ENCODE assay signal across 24 cellular contexts in genomic region chr4:74197123-74197522, GRCh38. TPM values are rescaled to one million over a fixed set of nuclear protein-coding genes. Genes with fewer than 3 reads are reported as not detected.
DNase-seq lines count a peak whose midpoint lies in the region; ATAC-seq and TF ChIP-seq lines count a peak whose summit lies in the region.
"Had no signal": no experiment of that assay in that cellular context is flagged by ENCODE, and none has a peak within 500 bp of the region (broad histone marks: within the 10 kb centered on the region; RNA-seq: fewer than 3 reads in every experiment).

No MANE protein-coding gene starts in this region.

- H3K36me3 Mint-ChIP-seq in stimulated activated effector memory CD8-positive, alpha-beta T cell treated with anti-CD3 and anti-CD28 coated beads, Interleukin-12 subunit alpha, Interleukin-12 subunit beta, amount 100 ng/mL, for 72 hours = no peaks in the 10 kb centered on the region
- H3K36me3 Mint-ChIP-seq in Caco-2 (ENCODE audit: insufficient read depth, unreplicated experiment) = peaks cover 2% of the 10 kb centered on the region

- POLR2A ChIA-PET in Caco-2 (lab: Charles Lee) = interaction anchor here (0.6 kb wide), 1 partner anchor 23 kb away, joined by 8 read pairs; no protein-coding TSS in a partner anchor

- peak; percentile 88 for ATAC-seq in GM18868 (IDR thresholded peaks at IDR 0.05; ENCODE audit: unreplicated experiment)
- ATAC-seq in GM21528 (IDR thresholded peaks at IDR 0.05; ENCODE audit: low FRiP score, unreplicated experiment) = peak; percentile 63
- ATAC-seq in HG03378 (IDR thresholded peaks at IDR 0.05; ENCODE audit: unreplicated experiment) = peak; percentile 58
- ATAC-seq in stimulated activated effector memory CD8-positive, alpha-beta T cell treated with anti-CD3 and anti-CD28 coated beads, Interleukin-12 subunit alpha, Interleukin-12 subunit beta, amount 100 ng/mL, for 72 hours = no peak
- ATAC-seq: activated CD4-positive, CD25-positive, alpha-beta regulatory T cell treated with anti-CD3 and anti-CD28 coated beads, Interleukin-2, amount 50 U/mL, for 24 hours; activated T-cell treated with anti-CD3 and anti-CD28 coated beads, Interleukin-2, amount 50 U/mL, for 72 hours; esophagus mucosa had no signal

- H3K27me3 Mint-ChIP-seq in Caco-2 (ENCODE audit: insufficient read depth, unreplicated experiment) = no peaks in the 10 kb centered on the region
- H3K27me3 Mint-ChIP-seq: activated naive CD4-positive, alpha-beta T cell treated with anti-CD3 and anti-CD28 coated beads, Interleukin-2, amount 50 U/mL, for 24 hours; CD4-positive, alpha-beta T cell; stimulated activated naive CD8-positive, alpha-beta T cell treated with anti-CD3 and anti-CD28 coated beads, Interleukin-15, Interleukin-2, amounts not matched to agents 100 ng/mL and 50 ng/mL, for 24 hours had no signal

- no peak overlapping the region for H3K27ac ChIP-seq in ascending aorta
- H3K27ac ChIP-seq: GM23248, HL-60, neural progenitor cell, prostate gland, tibial artery had no signal

- H3K27ac Mint-ChIP-seq in stimulated activated effector memory CD8-positive, alpha-beta T cell treated with anti-CD3 and anti-CD28 coated beads, Interleukin-12 subunit alpha, Interleukin-12 subunit beta, amount 100 ng/mL, for 72 hours = no peak overlapping the region
- no peak overlapping the region for H3K27ac Mint-ChIP-seq in Caco-2 (ENCODE audit: unreplicated experiment)
- H3K27ac Mint-ChIP-seq: activated naive CD4-positive, alpha-beta T cell treated with anti-CD3 and anti-CD28 coated beads, Interleukin-2, amount 50 U/mL, for 24 hours; activated T-cell treated with anti-CD3 and anti-CD28 coated beads, Interleukin-2, amount 50 U/mL, for 72 hours; CD4-positive, alpha-beta T cell; neural progenitor cell; stimulated activated naive CD8-positive, alpha-beta T cell treated with anti-CD3 and anti-CD28 coated beads, Interleukin-15, Interleukin-2, amounts not matched to agents 100 ng/mL and 50 ng/mL, for 24 hours had no signal

- H3K4me1 ChIP-seq in Caco-2 (peaks cover 16% of the 10 kb centered on the region), ascending aorta (no peaks in the 10 kb centered on the region)
- H3K4me1 ChIP-seq: neural progenitor cell, prostate gland, tibial artery had no signal

- no peak for TF ChIP-seq CTCF in Caco-2 (IDR thresholded peaks at IDR 0.05; ENCODE audit: insufficient read depth in 1 of 2, low read depth in 1 of 2, low read length in 1 of 2, severe bottlenecking in 1 of 2, unreplicated experiment in 1 of 2)
- no peak for TF ChIP-seq CTCF in ascending aorta (IDR thresholded peaks at IDR 0.05)

- H3K9me3 ChIP-seq in Caco-2 = peaks cover 6% of the 10 kb centered on the region; the same call in 1 of the 2 replicates
- no peaks in the 10 kb centered on the region for H3K9me3 ChIP-seq in ascending aorta
- H3K9me3 ChIP-seq: prostate gland, tibial artery had no signal

- H3K4me3 Mint-ChIP-seq in stimulated activated effector memory CD8-positive, alpha-beta T cell treated with anti-CD3 and anti-CD28 coated beads, Interleukin-12 subunit alpha, Interleukin-12 subunit beta, amount 100 ng/mL, for 72 hours = no peak overlapping the region
- H3K4me3 Mint-ChIP-seq in Caco-2 (ENCODE audit: unreplicated experiment) = no peak overlapping the region
- H3K4me3 Mint-ChIP-seq: activated naive CD4-positive, alpha-beta T cell treated with anti-CD3 and anti-CD28 coated beads, Interleukin-2, amount 50 U/mL, for 24 hours; activated T-cell treated with anti-CD3 and anti-CD28 coated beads, Interleukin-2, amount 50 U/mL, for 72 hours; CD4-positive, alpha-beta T cell; neural progenitor cell; stimulated activated naive CD8-positive, alpha-beta T cell treated with anti-CD3 and anti-CD28 coated beads, Interleukin-15, Interleukin-2, amounts not matched to agents 100 ng/mL and 50 ng/mL, for 24 hours had no signal

- H3K27me3 ChIP-seq in Caco-2 (replicated peaks; ENCODE audit: control insufficient read depth, insufficient read depth, low read length) = no peaks in the 10 kb centered on the region
- no peaks in the 10 kb centered on the region for H3K27me3 ChIP-seq in ascending aorta
- H3K27me3 ChIP-seq: neural progenitor cell, tibial artery had no signal

- H3K36me3 ChIP-seq in Caco-2 (ENCODE audit: control insufficient read depth, insufficient read depth, low read length) (no peaks in the 10 kb centered on the region), ascending aorta (no peaks in the 10 kb centered on the region)
- H3K36me3 ChIP-seq: neural progenitor cell, prostate gland had no signal

- no peak overlapping the region for H3K4me3 ChIP-seq in Caco-2 (ENCODE audit: low read depth, low read length)
- no peak overlapping the region for H3K4me3 ChIP-seq in ascending aorta
- H3K4me3 ChIP-seq: GM23248, lung, neural progenitor cell, prostate gland, tibial artery had no signal

- no peak for DNase-seq in stimulated activated effector memory CD8-positive, alpha-beta T cell treated with anti-CD3 and anti-CD28 coated beads, Interleukin-12 subunit alpha, Interleukin-12 subunit beta, amount 100 ng/mL, for 72 hours (ENCODE audit: low spot score in 2 of 2)
- DNase-seq in NCI-H2029 (lab: John Stamatoyannopoulos, UW) (no peak), Caco-2 (no peak), ascending aorta (ENCODE audit: low spot score in 2 of 2) (no peak)
- DNase-seq: activated T-cell treated with anti-CD3 and anti-CD28 coated beads, Interleukin-2, amount 50 U/mL, for 72 hours; CD4-positive, alpha-beta T cell; DMS79; GM23248; NCI-H1417 treated with DMSO at 0.1 percent for 48 hours; NCI-H524; stimulated activated CD4-positive, alpha-beta T cell treated with anti-CD3 and anti-CD28 coated beads, Interleukin-2, amount 100 ng/mL, for 24 hours; T1000; tibial artery had no signal

- BruUV-seq in Caco-2 (replicated peaks; lab: Mats Ljungman, UMichigan) = no TSS peak

- no peaks in the 10 kb centered on the region for H3K9me3 Mint-ChIP-seq in stimulated activated effector memory CD8-positive, alpha-beta T cell treated with anti-CD3 and anti-CD28 coated beads, Interleukin-12 subunit alpha, Interleukin-12 subunit beta, amount 100 ng/mL, for 72 hours
- H3K9me3 Mint-ChIP-seq in Caco-2 (ENCODE audit: unreplicated experiment) = peaks cover 9% of the 10 kb centered on the region
- H3K9me3 Mint-ChIP-seq: activated naive CD4-positive, alpha-beta T cell treated with anti-CD3 and anti-CD28 coated beads, Interleukin-2, amount 50 U/mL, for 24 hours; activated T-cell treated with anti-CD3 and anti-CD28 coated beads, Interleukin-2, amount 50 U/mL, for 72 hours; CD4-positive, alpha-beta T cell; neural progenitor cell; stimulated activated naive CD8-positive, alpha-beta T cell treated with anti-CD3 and anti-CD28 coated beads, Interleukin-15, Interleukin-2, amounts not matched to agents 100 ng/mL and 50 ng/mL, for 24 hours had no signal

- no peaks in the 10 kb centered on the region for H3K4me1 Mint-ChIP-seq in stimulated activated effector memory CD8-positive, alpha-beta T cell treated with anti-CD3 and anti-CD28 coated beads, Interleukin-12 subunit alpha, Interleukin-12 subunit beta, amount 100 ng/mL, for 72 hours
- H3K4me1 Mint-ChIP-seq in Caco-2 (ENCODE audit: low read depth, unreplicated experiment) = peaks cover 4% of the 10 kb centered on the region
- H3K4me1 Mint-ChIP-seq: neural progenitor cell had no signal

- CTCF ChIA-PET in Caco-2 (lab: Charles Lee) = no interaction called here

- intact Hi-C loops in Caco-2 (cut with micrococcal nuclease; ENCODE audit: unreplicated experiment) = no loop called here
- intact Hi-C loops in ascending aorta (cut with DNase I) = no loop called here

RNA-seq across cellular contexts. Expression of gene MTHFD2L, which starts 39.2 kb away (rescaled TPM):
- total RNA-seq in Caco-2 (2022) = 11.0 and 11.6 TPM in 2 replicates
- total RNA-seq in ascending aorta = not detected

Comparison
In these comparisons a context has a peak if more than half of its experiments do, and no peak if none do; other contexts are left out.
1. RNA of gene MTHFD2L, which starts 39.2 kb away (total RNA-seq): 11.0 to 11.6 TPM in Caco-2; not detected in ascending aorta (single experiment); every median in the first group is over 10 times any median in the second.